Comparison of ENCODE assay signal across 1 cellular context in genomic region chr17:15648384-15648783, GRCh38.
TF ChIP-seq lines count a peak whose summit lies in the region.

No MANE protein-coding gene starts in this region.

TF ChIP-seq in SK-N-SH treated with all-trans-retinoic acid at 6 μM for 48 hours, 23 proteins besides CTCF, POLR2A, EP300 and RAD21 (continued from another document):
- TF ChIP-seq TSHZ2 (CRISPR knock-in tag; IDR thresholded peaks at IDR 0.05), result no peak
